1 cellular context compared by ENCODE assay signal in the genomic region with DNA sequence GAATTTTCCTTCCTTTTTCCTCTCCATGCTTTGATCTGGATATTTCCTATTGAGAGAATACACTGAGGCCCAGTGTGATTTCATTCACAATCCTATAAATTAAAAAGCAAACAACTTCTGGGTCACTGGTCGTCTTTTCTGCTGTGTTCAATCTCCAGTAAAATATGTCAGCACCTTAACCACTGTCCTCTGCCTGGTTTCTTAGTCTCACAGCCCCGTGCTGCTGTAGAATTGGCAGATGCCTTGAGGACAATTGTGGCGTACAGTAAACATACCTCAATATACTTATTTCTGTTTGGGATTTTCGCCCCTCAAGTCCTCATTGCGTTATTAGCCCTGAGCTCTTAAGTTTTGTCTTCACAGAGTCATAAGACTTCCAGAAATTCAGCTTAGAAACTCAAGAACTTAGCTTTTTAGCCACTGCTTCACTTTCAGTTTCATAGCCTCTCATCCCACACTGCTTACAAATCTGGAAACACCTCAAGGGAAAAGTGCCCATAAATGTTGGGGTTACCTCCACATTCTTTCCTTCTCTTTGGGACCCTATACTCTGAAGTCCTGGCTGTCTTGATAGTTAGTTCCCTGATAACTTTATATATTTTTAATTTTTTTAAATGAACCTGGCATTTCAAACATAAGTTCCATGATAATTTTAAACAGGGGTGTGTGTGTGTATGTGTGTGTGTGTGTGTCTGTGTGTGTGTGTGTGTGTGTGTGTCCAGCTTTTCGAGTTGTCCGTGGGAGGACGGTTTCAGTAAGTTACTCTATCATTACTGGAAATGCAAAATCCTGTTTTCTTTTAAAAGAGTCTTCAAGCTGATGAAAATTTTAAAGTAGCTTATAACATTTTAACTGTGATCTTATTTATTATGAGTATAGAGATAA.
TF ChIP-seq lines count a peak whose summit lies in the region.

No MANE protein-coding gene starts in this region.

TF ChIP-seq in K562, 482 proteins besides CTCF, POLR2A, EP300 and RAD21 (continued from another document):
- TF ChIP-seq ZBTB43 (CRISPR knock-in tag; IDR thresholded peaks at IDR 0.05) (no peak), ZBTB40 (IDR thresholded peaks at IDR 0.05) (no peak), ZBTB40 (CRISPR knock-in tag; IDR thresholded peaks at IDR 0.05) (no peak), POLR3A (IDR thresholded peaks at IDR 0.05; ENCODE audit: borderline replicate concordance, extremely low read depth, insufficient read depth, insufficient read length) (no peak), PKNOX1 (IDR thresholded peaks at IDR 0.05) (no peak), ZNF124 (CRISPR knock-in tag; IDR thresholded peaks at IDR 0.05) (no peak), ZNF174 (CRISPR knock-in tag; IDR thresholded peaks at IDR 0.05) (no peak)
- TF ChIP-seq, protein P1, sequence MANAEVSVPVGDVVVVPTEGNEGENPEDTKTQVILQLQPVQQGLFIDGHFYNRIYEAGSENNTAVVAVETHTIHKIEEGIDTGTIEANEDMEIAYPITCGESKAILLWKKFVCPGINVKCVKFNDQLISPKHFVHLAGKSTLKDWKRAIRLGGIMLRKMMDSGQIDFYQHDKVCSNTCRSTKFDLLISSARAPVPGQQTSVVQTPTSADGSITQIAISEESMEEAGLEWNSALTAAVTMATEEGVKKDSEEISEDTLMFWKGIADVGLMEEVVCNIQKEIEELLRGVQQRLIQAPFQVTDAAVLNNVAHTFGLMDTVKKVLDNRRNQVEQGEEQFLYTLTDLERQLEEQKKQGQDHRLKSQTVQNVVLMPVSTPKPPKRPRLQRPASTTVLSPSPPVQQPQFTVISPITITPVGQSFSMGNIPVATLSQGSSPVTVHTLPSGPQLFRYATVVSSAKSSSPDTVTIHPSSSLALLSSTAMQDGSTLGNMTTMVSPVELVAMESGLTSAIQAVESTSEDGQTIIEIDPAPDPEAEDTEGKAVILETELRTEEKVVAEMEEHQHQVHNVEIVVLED (CRISPR knock-in tag; IDR thresholded peaks at IDR 0.05) = no peak
